Comparison of ENCODE assay signal across 1 cellular context in the genomic region with DNA sequence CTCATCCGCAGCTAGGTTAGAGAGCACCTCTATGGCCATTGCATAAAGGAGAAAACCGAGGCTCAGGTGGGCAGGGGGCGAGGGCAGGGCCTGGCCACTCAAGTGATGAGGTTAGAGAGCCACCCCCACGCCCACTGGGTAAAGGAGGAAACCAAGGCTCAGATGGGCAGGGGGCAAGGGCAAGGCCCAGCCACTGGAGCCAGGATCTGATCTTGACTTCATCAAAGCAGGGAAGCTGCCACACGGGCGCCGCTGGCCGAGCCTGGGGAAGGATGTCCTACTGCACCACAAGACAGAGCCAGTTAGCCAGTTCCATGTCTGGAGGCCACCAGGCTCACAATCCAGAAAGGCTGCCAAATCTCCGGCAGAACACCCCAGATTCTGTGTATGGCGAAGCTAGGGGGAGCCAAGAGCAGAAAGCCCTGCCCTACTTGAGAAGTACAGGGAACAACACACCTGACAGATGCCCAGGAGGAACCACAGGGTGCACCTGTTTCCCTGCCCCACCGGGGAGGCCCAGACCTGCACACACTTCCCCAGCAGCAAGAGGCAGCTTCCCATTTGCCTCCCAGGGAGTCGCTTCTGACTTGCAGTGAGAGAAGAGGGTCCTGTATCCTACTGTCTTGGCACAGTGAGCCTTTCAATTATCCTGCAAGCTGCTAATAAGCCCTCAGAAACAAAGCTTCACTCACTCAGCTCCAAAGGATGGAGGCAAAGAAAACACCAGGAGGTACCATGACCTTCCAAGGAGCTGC.
TF ChIP-seq lines count a peak whose summit lies in the region.

No MANE protein-coding gene starts in this region.

TF ChIP-seq in liver, 16 proteins besides CTCF, POLR2A, EP300 and RAD21 (continued from another document):
- no peak for TF ChIP-seq MAX (IDR thresholded peaks at IDR 0.05)
- TF ChIP-seq REST (IDR thresholded peaks at IDR 0.05), result no peak
- TF ChIP-seq RXRA (IDR thresholded peaks at IDR 0.05), result no peak
- no peak for TF ChIP-seq NR2F2 (IDR thresholded peaks at IDR 0.05)
